Comparison of ENCODE assay signal across 1 cellular context in the genomic region with DNA sequence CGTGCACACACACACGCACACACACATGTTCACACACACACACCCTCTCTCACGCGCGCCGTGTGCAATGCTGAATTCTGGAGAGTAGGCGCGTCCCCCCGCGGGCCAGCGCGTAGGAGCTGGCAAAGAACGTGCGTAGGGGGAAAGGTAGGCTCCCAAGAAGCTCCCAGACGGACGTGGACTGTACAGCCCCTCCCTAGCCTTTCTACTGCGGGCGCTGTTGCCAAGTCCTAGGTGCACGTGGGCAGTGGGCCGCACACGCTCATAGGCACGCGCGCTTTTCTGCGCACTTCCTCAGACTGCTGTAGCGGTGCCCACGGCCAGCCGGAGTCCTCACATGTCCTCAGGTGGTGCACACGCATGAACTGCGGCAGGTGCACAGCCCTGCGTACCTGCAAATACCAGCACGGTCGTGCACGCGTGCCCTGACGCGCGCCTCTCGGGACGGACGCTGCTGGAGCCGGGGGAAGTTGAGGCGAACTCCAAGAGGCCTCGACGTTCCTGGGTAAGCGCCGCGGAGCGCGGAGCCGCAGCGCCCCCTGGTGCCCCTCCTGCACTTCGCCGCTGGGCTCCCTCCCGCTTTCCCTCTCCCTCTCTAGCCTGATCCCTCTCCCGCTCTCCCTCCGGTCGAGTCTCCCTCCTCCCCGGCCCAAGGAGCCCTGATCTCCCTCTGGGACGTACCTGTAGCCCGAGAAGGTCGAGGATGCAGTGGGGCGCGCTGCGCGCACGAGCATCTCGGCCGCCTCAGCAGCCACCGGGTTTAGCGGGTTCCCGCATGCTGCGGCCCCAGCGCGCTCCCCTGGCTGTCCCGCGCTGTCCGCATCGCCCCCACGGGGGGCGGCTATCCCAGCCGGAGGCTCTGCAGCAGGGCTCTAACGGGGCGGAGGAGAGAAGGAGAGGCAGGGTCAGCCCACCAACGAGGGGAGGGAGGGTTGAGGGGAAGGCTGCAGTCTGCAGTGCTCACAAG.
TF ChIP-seq lines count a peak whose summit lies in the region.

No MANE protein-coding gene starts in this region.

TF ChIP-seq in HepG2, 621 proteins besides CTCF, POLR2A, EP300 and RAD21 (continued from another document and continues in another):
- TF ChIP-seq, protein P1, sequence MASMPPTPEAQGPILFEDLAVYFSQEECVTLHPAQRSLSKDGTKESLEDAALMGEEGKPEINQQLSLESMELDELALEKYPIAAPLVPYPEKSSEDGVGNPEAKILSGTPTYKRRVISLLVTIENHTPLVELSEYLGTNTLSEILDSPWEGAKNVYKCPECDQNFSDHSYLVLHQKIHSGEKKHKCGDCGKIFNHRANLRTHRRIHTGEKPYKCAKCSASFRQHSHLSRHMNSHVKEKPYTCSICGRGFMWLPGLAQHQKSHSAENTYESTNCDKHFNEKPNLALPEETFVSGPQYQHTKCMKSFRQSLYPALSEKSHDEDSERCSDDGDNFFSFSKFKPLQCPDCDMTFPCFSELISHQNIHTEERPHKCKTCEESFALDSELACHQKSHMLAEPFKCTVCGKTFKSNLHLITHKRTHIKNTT (CRISPR knock-in tag; IDR thresholded peaks at IDR 0.05), result no peak
- TF ChIP-seq SOX13 (IDR thresholded peaks at IDR 0.05), result no peak
- TF ChIP-seq SOX13 (CRISPR knock-in tag; conservative IDR thresholded peaks at IDR 0.05 in 1 of 2, IDR thresholded peaks at IDR 0.05 in 1 of 2), result no peak
- TF ChIP-seq GPN1 (CRISPR knock-in tag; IDR thresholded peaks at IDR 0.05; ENCODE audit: borderline replicate concordance), result no peak
- TF ChIP-seq, protein P2, sequence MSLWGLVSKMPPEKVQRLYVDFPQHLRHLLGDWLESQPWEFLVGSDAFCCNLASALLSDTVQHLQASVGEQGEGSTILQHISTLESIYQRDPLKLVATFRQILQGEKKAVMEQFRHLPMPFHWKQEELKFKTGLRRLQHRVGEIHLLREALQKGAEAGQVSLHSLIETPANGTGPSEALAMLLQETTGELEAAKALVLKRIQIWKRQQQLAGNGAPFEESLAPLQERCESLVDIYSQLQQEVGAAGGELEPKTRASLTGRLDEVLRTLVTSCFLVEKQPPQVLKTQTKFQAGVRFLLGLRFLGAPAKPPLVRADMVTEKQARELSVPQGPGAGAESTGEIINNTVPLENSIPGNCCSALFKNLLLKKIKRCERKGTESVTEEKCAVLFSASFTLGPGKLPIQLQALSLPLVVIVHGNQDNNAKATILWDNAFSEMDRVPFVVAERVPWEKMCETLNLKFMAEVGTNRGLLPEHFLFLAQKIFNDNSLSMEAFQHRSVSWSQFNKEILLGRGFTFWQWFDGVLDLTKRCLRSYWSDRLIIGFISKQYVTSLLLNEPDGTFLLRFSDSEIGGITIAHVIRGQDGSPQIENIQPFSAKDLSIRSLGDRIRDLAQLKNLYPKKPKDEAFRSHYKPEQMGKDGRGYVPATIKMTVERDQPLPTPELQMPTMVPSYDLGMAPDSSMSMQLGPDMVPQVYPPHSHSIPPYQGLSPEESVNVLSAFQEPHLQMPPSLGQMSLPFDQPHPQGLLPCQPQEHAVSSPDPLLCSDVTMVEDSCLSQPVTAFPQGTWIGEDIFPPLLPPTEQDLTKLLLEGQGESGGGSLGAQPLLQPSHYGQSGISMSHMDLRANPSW (CRISPR knock-in tag; IDR thresholded peaks at IDR 0.05; ENCODE audit: borderline replicate concordance), result no peak
- no peak for TF ChIP-seq POLR2AphosphoS2 (IDR thresholded peaks at IDR 0.05; ENCODE audit: low read depth, low read length)
- no peak for TF ChIP-seq FOXA3 (CRISPR knock-in tag; IDR thresholded peaks at IDR 0.05)
- TF ChIP-seq SPEN (CRISPR knock-in tag; IDR thresholded peaks at IDR 0.05; ENCODE audit: low read depth), result peak; percentile 65; the same call in 1 of the 2 replicates
- TF ChIP-seq, protein P3, sequence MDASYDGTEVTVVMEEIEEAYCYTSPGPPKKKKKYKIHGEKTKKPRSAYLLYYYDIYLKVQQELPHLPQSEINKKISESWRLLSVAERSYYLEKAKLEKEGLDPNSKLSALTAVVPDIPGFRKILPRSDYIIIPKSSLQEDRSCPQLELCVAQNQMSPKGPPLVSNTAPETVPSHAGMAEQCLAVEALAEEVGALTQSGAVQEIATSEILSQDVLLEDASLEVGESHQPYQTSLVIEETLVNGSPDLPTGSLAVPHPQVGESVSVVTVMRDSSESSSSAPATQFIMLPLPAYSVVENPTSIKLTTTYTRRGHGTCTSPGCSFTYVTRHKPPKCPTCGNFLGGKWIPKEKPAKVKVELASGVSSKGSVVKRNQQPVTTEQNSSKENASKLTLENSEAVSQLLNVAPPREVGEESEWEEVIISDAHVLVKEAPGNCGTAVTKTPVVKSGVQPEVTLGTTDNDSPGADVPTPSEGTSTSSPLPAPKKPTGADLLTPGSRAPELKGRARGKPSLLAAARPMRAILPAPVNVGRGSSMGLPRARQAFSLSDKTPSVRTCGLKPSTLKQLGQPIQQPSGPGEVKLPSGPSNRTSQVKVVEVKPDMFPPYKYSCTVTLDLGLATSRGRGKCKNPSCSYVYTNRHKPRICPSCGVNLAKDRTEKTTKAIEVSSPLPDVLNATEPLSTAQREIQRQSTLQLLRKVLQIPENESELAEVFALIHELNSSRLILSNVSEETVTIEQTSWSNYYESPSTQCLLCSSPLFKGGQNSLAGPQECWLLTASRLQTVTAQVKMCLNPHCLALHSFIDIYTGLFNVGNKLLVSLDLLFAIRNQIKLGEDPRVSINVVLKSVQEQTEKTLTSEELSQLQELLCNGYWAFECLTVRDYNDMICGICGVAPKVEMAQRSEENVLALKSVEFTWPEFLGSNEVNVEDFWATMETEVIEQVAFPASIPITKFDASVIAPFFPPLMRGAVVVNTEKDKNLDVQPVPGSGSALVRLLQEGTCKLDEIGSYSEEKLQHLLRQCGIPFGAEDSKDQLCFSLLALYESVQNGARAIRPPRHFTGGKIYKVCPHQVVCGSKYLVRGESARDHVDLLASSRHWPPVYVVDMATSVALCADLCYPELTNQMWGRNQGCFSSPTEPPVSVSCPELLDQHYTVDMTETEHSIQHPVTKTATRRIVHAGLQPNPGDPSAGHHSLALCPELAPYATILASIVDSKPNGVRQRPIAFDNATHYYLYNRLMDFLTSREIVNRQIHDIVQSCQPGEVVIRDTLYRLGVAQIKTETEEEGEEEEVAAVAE (CRISPR knock-in tag; IDR thresholded peaks at IDR 0.05; ENCODE audit: borderline replicate concordance), result no peak
- TF ChIP-seq PRMT3 (CRISPR knock-in tag; IDR thresholded peaks at IDR 0.05; ENCODE audit: borderline replicate concordance, low read depth), result no peak
- TF ChIP-seq, protein P4, sequence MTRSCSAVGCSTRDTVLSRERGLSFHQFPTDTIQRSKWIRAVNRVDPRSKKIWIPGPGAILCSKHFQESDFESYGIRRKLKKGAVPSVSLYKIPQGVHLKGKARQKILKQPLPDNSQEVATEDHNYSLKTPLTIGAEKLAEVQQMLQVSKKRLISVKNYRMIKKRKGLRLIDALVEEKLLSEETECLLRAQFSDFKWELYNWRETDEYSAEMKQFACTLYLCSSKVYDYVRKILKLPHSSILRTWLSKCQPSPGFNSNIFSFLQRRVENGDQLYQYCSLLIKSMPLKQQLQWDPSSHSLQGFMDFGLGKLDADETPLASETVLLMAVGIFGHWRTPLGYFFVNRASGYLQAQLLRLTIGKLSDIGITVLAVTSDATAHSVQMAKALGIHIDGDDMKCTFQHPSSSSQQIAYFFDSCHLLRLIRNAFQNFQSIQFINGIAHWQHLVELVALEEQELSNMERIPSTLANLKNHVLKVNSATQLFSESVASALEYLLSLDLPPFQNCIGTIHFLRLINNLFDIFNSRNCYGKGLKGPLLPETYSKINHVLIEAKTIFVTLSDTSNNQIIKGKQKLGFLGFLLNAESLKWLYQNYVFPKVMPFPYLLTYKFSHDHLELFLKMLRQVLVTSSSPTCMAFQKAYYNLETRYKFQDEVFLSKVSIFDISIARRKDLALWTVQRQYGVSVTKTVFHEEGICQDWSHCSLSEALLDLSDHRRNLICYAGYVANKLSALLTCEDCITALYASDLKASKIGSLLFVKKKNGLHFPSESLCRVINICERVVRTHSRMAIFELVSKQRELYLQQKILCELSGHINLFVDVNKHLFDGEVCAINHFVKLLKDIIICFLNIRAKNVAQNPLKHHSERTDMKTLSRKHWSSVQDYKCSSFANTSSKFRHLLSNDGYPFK (CRISPR knock-in tag; IDR thresholded peaks at IDR 0.05; ENCODE audit: borderline replicate concordance), result no peak
- no peak for TF ChIP-seq MAFF (IDR thresholded peaks at IDR 0.05; ENCODE audit: low read depth, low read length)
- no peak for TF ChIP-seq ZNF550 (CRISPR knock-in tag; IDR thresholded peaks at IDR 0.05; ENCODE audit: borderline replicate concordance)
- TF ChIP-seq, protein P5, sequence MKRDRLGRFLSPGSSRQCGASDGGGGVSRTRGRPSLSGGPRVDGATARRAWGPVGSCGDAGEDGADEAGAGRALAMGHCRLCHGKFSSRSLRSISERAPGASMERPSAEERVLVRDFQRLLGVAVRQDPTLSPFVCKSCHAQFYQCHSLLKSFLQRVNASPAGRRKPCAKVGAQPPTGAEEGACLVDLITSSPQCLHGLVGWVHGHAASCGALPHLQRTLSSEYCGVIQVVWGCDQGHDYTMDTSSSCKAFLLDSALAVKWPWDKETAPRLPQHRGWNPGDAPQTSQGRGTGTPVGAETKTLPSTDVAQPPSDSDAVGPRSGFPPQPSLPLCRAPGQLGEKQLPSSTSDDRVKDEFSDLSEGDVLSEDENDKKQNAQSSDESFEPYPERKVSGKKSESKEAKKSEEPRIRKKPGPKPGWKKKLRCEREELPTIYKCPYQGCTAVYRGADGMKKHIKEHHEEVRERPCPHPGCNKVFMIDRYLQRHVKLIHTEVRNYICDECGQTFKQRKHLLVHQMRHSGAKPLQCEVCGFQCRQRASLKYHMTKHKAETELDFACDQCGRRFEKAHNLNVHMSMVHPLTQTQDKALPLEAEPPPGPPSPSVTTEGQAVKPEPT (CRISPR knock-in tag; IDR thresholded peaks at IDR 0.05; ENCODE audit: low read depth), result 0 out of 2 replicates have a peak, but pooled peaks have one; percentile 14
- no peak for TF ChIP-seq SRSF4 (IDR thresholded peaks at IDR 0.05; ENCODE audit: low read depth, low read length, poor library complexity, severe bottlenecking)
- TF ChIP-seq ZNF382 (CRISPR knock-in tag; IDR thresholded peaks at IDR 0.05; ENCODE audit: borderline replicate concordance), result no peak
- TF ChIP-seq, protein P6, sequence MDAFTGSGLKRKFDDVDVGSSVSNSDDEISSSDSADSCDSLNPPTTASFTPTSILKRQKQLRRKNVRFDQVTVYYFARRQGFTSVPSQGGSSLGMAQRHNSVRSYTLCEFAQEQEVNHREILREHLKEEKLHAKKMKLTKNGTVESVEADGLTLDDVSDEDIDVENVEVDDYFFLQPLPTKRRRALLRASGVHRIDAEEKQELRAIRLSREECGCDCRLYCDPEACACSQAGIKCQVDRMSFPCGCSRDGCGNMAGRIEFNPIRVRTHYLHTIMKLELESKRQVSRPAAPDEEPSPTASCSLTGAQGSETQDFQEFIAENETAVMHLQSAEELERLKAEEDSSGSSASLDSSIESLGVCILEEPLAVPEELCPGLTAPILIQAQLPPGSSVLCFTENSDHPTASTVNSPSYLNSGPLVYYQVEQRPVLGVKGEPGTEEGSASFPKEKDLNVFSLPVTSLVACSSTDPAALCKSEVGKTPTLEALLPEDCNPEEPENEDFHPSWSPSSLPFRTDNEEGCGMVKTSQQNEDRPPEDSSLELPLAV (CRISPR knock-in tag; conservative IDR thresholded peaks at IDR 0.05; ENCODE audit: low read depth), result no peak
- TF ChIP-seq, protein P7, sequence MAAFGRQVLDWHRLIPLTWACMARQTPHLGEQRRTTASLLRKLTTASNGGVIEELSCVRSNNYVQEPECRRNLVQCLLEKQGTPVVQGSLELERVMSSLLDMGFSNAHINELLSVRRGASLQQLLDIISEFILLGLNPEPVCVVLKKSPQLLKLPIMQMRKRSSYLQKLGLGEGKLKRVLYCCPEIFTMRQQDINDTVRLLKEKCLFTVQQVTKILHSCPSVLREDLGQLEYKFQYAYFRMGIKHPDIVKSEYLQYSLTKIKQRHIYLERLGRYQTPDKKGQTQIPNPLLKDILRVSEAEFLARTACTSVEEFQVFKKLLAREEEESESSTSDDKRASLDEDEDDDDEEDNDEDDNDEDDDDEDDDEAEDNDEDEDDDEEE (CRISPR knock-in tag; IDR thresholded peaks at IDR 0.05), result no peak
- no peak; the same call in 1 of the 2 replicates for TF ChIP-seq MEIS1 (CRISPR knock-in tag; IDR thresholded peaks at IDR 0.05; ENCODE audit: borderline replicate concordance)
- 0 out of 2 replicates have a peak, but pooled peaks have one; percentile 44 for TF ChIP-seq ZNF772 (CRISPR knock-in tag; IDR thresholded peaks at IDR 0.05)
- TF ChIP-seq IKZF4 (CRISPR knock-in tag; IDR thresholded peaks at IDR 0.05; ENCODE audit: borderline replicate concordance, low read depth, not compliant biosample characterization), result no peak
- TF ChIP-seq ZFP90 (CRISPR knock-in tag; IDR thresholded peaks at IDR 0.05; ENCODE audit: borderline replicate concordance), result no peak
- TF ChIP-seq NFE2L1 (CRISPR knock-in tag; IDR thresholded peaks at IDR 0.05; ENCODE audit: borderline replicate concordance), result peak; percentile 27; the same call in 1 of the 2 replicates
- 0 out of 2 replicates have a peak, but pooled peaks have one; percentile 45 for TF ChIP-seq ZNF724P (CRISPR knock-in tag; IDR thresholded peaks at IDR 0.05; ENCODE audit: borderline replicate concordance)
- TF ChIP-seq ARHGAP35 (CRISPR knock-in tag; IDR thresholded peaks at IDR 0.05; ENCODE audit: borderline replicate concordance), result no peak
- no peak for TF ChIP-seq ZFAT (CRISPR knock-in tag; conservative IDR thresholded peaks at IDR 0.05)
- TF ChIP-seq, protein P8, sequence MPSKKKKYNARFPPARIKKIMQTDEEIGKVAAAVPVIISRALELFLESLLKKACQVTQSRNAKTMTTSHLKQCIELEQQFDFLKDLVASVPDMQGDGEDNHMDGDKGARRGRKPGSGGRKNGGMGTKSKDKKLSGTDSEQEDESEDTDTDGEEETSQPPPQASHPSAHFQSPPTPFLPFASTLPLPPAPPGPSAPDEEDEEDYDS (CRISPR knock-in tag; IDR thresholded peaks at IDR 0.05), result no peak
- peak; percentile 50; the same call in 1 of the 2 replicates for TF ChIP-seq ZMYM4 (CRISPR knock-in tag; IDR thresholded peaks at IDR 0.05)
- no peak for TF ChIP-seq ZFP41 (CRISPR knock-in tag; IDR thresholded peaks at IDR 0.05; ENCODE audit: borderline replicate concordance)
- no peak for TF ChIP-seq RCOR2 (CRISPR knock-in tag; IDR thresholded peaks at IDR 0.05)
- no peak for TF ChIP-seq EED (CRISPR knock-in tag; IDR thresholded peaks at IDR 0.05)
- TF ChIP-seq RELA (CRISPR knock-in tag; IDR thresholded peaks at IDR 0.05), result no peak
- TF ChIP-seq, protein P9, sequence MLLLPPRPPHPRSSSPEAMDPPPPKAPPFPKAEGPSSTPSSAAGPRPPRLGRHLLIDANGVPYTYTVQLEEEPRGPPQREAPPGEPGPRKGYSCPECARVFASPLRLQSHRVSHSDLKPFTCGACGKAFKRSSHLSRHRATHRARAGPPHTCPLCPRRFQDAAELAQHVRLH (CRISPR knock-in tag; IDR thresholded peaks at IDR 0.05; ENCODE audit: borderline replicate concordance, low read depth), result peak; percentile 40; the same call in 1 of the 2 replicates
